In the genomic region with DNA sequence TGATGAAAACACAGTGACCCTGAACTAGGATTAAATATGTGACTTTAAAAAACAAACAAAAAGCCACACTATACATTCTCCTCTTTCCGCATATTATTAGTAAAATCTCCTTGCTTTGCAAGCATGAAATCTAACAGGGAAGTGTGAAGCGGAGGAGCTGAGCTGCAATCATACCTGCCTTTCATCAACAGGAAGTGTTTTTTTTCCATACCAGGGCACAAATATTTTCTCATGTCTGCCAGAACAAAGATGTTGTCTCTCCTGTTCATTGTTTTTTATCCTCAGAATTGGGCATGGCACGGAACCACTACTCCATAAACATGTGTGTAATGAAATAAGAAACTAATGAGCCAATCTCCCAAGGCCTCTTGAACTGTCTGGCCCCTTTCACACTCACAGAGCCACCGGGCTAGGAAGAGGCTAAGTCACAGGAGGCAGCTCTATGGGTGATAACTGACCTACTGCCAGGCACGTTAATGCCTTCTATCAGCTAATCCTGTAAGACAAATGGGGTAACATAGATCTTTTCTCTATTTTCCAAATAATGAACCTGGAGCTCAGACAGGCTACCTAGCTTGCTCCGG, we compare ENCODE assay signal across 12 cellular contexts.
DNase-seq lines count a peak whose midpoint lies in the region; ATAC-seq and TF ChIP-seq lines count a peak whose summit lies in the region.
"Had no signal": no experiment of that assay in that cellular context is flagged by ENCODE, and none has a peak within 500 bp of the region (broad histone marks: within the 10 kb centered on the region; RNA-seq: fewer than 3 reads in every experiment).

No MANE protein-coding gene starts in this region.

- H3K9ac ChIP-seq in mucosa of rectum (ENCODE audit: low read depth in 1 of 2, low read length in 2 of 2), result peak overlapping the region in 1 of 2 donors; percentile 5

- H3K4me1 Mint-ChIP-seq in activated T-cell treated with anti-CD3 and anti-CD28 coated beads, Interleukin-2, amount 50 U/mL, for 72 hours (ENCODE audit: low read depth), result peaks cover 75% of the 10 kb centered on the region
- peaks cover 72% of the 10 kb centered on the region for H3K4me1 Mint-ChIP-seq in activated naive CD8-positive, alpha-beta T cell treated with anti-CD3 and anti-CD28 coated beads, Interleukin-2, amount 10 ng/mL, durations not matched to agents 7 days and 5 days

- peaks cover 44 to 81% of the 10 kb centered on the region in 2 donors for H3K36me3 Mint-ChIP-seq in activated T-cell treated with anti-CD3 and anti-CD28 coated beads, Interleukin-2, amount 50 U/mL, for 72 hours (ENCODE audit: insufficient read depth in 2 of 2)
- H3K36me3 Mint-ChIP-seq in activated naive CD8-positive, alpha-beta T cell treated with anti-CD3 and anti-CD28 coated beads, Interleukin-2, amount 10 ng/mL, durations not matched to agents 7 days and 5 days, result peaks cover 78% of the 10 kb centered on the region

- H3K4me3 ChIP-seq in mucosa of rectum (ENCODE audit: low read length in 2 of 2) (no peak overlapping the region), tibial artery (no peak overlapping the region)
- H3K4me3 ChIP-seq: testis had no signal

- H3K9me3 Mint-ChIP-seq in activated T-cell treated with anti-CD3 and anti-CD28 coated beads, Interleukin-2, amount 50 U/mL, for 72 hours, result no peaks in the 10 kb centered on the region
- no peaks in the 10 kb centered on the region for H3K9me3 Mint-ChIP-seq in activated naive CD8-positive, alpha-beta T cell treated with anti-CD3 and anti-CD28 coated beads, Interleukin-2, amount 10 ng/mL, durations not matched to agents 7 days and 5 days

- H3K27me3 Mint-ChIP-seq in activated T-cell treated with anti-CD3 and anti-CD28 coated beads, Interleukin-2, amount 50 U/mL, for 72 hours (ENCODE audit: low read depth), result no peaks in the 10 kb centered on the region
- H3K27me3 Mint-ChIP-seq in activated naive CD8-positive, alpha-beta T cell treated with anti-CD3 and anti-CD28 coated beads, Interleukin-2, amount 10 ng/mL, durations not matched to agents 7 days and 5 days, result no peaks in the 10 kb centered on the region

- peak overlapping the region; percentile 100 for H3K27ac Mint-ChIP-seq in activated T-cell treated with anti-CD3 and anti-CD28 coated beads, Interleukin-2, amount 50 U/mL, for 72 hours
- peak overlapping the region; percentile 88 for H3K27ac Mint-ChIP-seq in activated naive CD8-positive, alpha-beta T cell treated with anti-CD3 and anti-CD28 coated beads, Interleukin-2, amount 10 ng/mL, durations not matched to agents 7 days and 5 days

- intact Hi-C loops in tibial artery (cut with DNase I; ENCODE audit: low total_unique reads), result no loop called here

- H3K4me1 ChIP-seq in mucosa of rectum (ENCODE audit: control insufficient read depth in 2 of 2, insufficient read depth in 2 of 2, low read length in 2 of 2) (peaks cover 21 to 22% of the 10 kb centered on the region in 2 donors), tibial artery (peaks cover 0 to 57% (median 39%) of the 10 kb centered on the region in 4 donors)

- H3K9me3 ChIP-seq in mucosa of rectum (ENCODE audit: control insufficient read depth in 2 of 2, low read length in 2 of 2) (no peaks in the 10 kb centered on the region), tibial artery (no peaks in the 10 kb centered on the region)
- H3K9me3 ChIP-seq: testis had no signal

- H3K27ac ChIP-seq in mucosa of rectum (ENCODE audit: low read depth in 2 of 2, low read length in 2 of 2) (peak overlapping the region; percentile 16 to 48), tibial artery (peak overlapping the region; percentile 54 to 74)
- H3K27ac ChIP-seq: testis, WERI-Rb-1 had no signal

- POLR2A ChIA-PET in activated naive CD8-positive, alpha-beta T cell treated with anti-CD3 and anti-CD28 coated beads, Interleukin-2, amount 10 ng/mL, durations not matched to agents 7 days and 5 days (lab: Charles Lee), result interaction anchor here (0.8 to 3.6 kb wide), 5 partner anchors 11 to 160 kb away, joined by 3 to 17 read pairs (median 3); no protein-coding TSS in a partner anchor

- no peak for ATAC-seq in activated T-cell treated with anti-CD3 and anti-CD28 coated beads, Interleukin-2, amount 50 U/mL, for 72 hours (replicated peaks in 1 of 2)
- ATAC-seq in activated naive CD8-positive, alpha-beta T cell treated with anti-CD3 and anti-CD28 coated beads, Interleukin-2, amount 10 ng/mL, durations not matched to agents 7 days and 5 days (ENCODE audit: low read depth), result no peak
- no peak for ATAC-seq in GM21825 (IDR thresholded peaks at IDR 0.05; ENCODE audit: unreplicated experiment)

- peak overlapping the region in 1 of 2 donors; percentile 46 for H3K4me3 Mint-ChIP-seq in activated T-cell treated with anti-CD3 and anti-CD28 coated beads, Interleukin-2, amount 50 U/mL, for 72 hours
- H3K4me3 Mint-ChIP-seq in activated naive CD8-positive, alpha-beta T cell treated with anti-CD3 and anti-CD28 coated beads, Interleukin-2, amount 10 ng/mL, durations not matched to agents 7 days and 5 days, result peak overlapping the region; percentile 76

- no peaks in the 10 kb centered on the region for H3K27me3 ChIP-seq in mucosa of rectum (ENCODE audit: control insufficient read depth in 2 of 2, insufficient read depth in 2 of 2, low read length in 2 of 2)
- no peaks in the 10 kb centered on the region for H3K27me3 ChIP-seq in tibial artery
- H3K27me3 ChIP-seq: testis had no signal

- no peak for DNase-seq in activated T-cell treated with anti-CD3 and anti-CD28 coated beads, Interleukin-2, amount 50 U/mL, for 72 hours
- no peak for DNase-seq in activated T-cell treated with anti-CD3 and anti-CD28 coated beads, Interleukin-2, amount 50 U/mL, for 1 hour
- no peak for DNase-seq in activated naive CD8-positive, alpha-beta T cell treated with anti-CD3 and anti-CD28 coated beads, Interleukin-2, amount 10 ng/mL, durations not matched to agents 7 days and 5 days
- no peak for DNase-seq in tibial artery
- no peak for DNase-seq in NCI-H1694 (lab: John Stamatoyannopoulos, UW)
- no peak for DNase-seq in central memory CD4-positive, alpha-beta T cell
- DNase-seq: GDM1, NCI-H1105, testis had no signal

- H3K36me3 ChIP-seq in mucosa of rectum (ENCODE audit: control insufficient read depth in 2 of 2, insufficient read depth in 2 of 2, low read length in 2 of 2) (peaks cover 35 to 67% of the 10 kb centered on the region in 2 donors), tibial artery (peaks cover 26 to 39% (median 39%) of the 10 kb centered on the region in 3 donors)

- no peak for TF ChIP-seq CTCF in tibial artery (IDR thresholded peaks at IDR 0.05)
